9 cellular contexts compared by ENCODE assay signal in genomic region chr2:221465776-221466175, GRCh38.
DNase-seq lines count a peak whose midpoint lies in the region; ATAC-seq, FAIRE-seq and TF ChIP-seq lines count a peak whose summit lies in the region.
"Had no signal": no experiment of that assay in that cellular context is flagged by ENCODE, and none has a peak within 500 bp of the region (broad histone marks: within the 10 kb centered on the region; RNA-seq: fewer than 3 reads in every experiment).

No MANE protein-coding gene starts in this region.

- H3K27me3 ChIP-seq in dorsolateral prefrontal cortex: peaks cover 0 to 2% (median 0%) of the 10 kb centered on the region in 45 donors

- H3K4me1 ChIP-seq in kidney (ENCODE audit: control insufficient read depth in 1 of 2, insufficient read depth in 1 of 2, low read depth in 1 of 2, low read length in 2 of 2): peaks cover 0 to 4% of the 10 kb centered on the region in 2 donors

- peak; percentile 70 for ATAC-seq in HG02884 (IDR thresholded peaks at IDR 0.05; ENCODE audit: unreplicated experiment)

- no peaks in the 10 kb centered on the region for H3K36me3 ChIP-seq in kidney (ENCODE audit: control insufficient read depth in 1 of 2, insufficient read depth in 2 of 2, low read length in 2 of 2)

- peak; percentile 63 for DNase-seq in activated effector memory CD4-positive, alpha-beta T cell treated with anti-CD3 and anti-CD28 coated beads, Interleukin-2, amount 50 U/mL, for 16 hours
- no peak for DNase-seq in activated effector memory CD4-positive, alpha-beta T cell treated with Interleukin-2 at 50 U/mL for 16 hours
- DNase-seq in NOMO-1 treated with dmso at 0.1 percent for 144 hours (lab: John Stamatoyannopoulos, UW; ENCODE audit: unreplicated experiment) (peak; percentile 37), renal cortical epithelial cell (ENCODE audit: low read depth) (peak; percentile 42), dorsolateral prefrontal cortex (no peak), frontal cortex (ENCODE audit: low spot score in 2 of 2) (no peak), kidney (no peak)
- DNase-seq: NCI-H1417 had no signal

- no peak for TF ChIP-seq CTCF in dorsolateral prefrontal cortex (IDR thresholded peaks at IDR 0.05 in 54 of 56, conservative IDR thresholded peaks at IDR 0.05 in 2 of 56; ENCODE audit: low read depth in 1 of 56, partially characterized antibody in 56 of 56)
- TF ChIP-seq CTCF in kidney (IDR thresholded peaks at IDR 0.05; ENCODE audit: borderline replicate concordance, extremely low read depth, insufficient read depth): no peak

- FAIRE-seq in frontal cortex (lab: Jason Lieb, UNC): no peak
- FAIRE-seq in kidney (lab: Jason Lieb, UNC): no peak

- intact Hi-C loops in dorsolateral prefrontal cortex (cut with DNase I) (no loop called here), kidney (cut with DNase I) (no loop called here)

- H3K27ac ChIP-seq in dorsolateral prefrontal cortex (no peak overlapping the region), kidney (ENCODE audit: low read depth in 2 of 2, low read length in 2 of 2) (no peak overlapping the region)

- H3K9me3 ChIP-seq in kidney (ENCODE audit: control insufficient read depth in 1 of 2, low read length in 2 of 2): no peaks in the 10 kb centered on the region

- no peak overlapping the region for H3K9ac ChIP-seq in kidney (ENCODE audit: low read length in 2 of 2)

- H3K4me3 ChIP-seq in dorsolateral prefrontal cortex (no peak overlapping the region), kidney (ENCODE audit: low read length in 2 of 2) (no peak overlapping the region)

Comparison
In these comparisons a context has a peak if more than half of its experiments do, and no peak if none do; other contexts are left out.
1. DNase-seq: peak in activated effector memory CD4-positive, alpha-beta T cell treated with anti-CD3 and anti-CD28 coated beads, Interleukin-2, amount 50 U/mL, for 16 hours (single experiment), NOMO-1 treated with dmso at 0.1 percent for 144 hours (single experiment) and renal cortical epithelial cell (single experiment); none in activated effector memory CD4-positive, alpha-beta T cell treated with Interleukin-2 at 50 U/mL for 16 hours (single experiment), dorsolateral prefrontal cortex (0 of 10), frontal cortex (0 of 2) and kidney (single experiment).